15 cellular contexts compared by ENCODE assay signal in the genomic region with DNA sequence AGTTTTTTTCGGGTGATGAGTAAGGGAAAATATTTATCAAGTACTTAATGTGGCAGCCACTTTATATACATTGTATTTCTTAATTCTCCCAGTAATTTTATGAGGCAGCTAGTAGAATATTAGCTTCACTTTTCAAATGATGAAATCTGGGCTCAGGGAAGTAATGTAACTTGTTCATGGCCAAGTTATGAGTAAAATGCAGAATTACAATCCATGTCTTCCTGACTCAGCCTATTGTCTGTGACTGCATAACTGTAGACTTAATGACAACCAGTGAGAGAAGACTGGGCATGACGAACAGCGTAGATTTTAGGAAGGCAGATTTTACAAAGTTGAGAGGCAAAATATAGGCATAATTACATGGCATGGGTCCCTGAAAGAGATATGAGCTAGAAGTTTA.
"Had no signal": no experiment of that assay in that cellular context is flagged by ENCODE, and none has a peak within 500 bp of the region (broad histone marks: within the 10 kb centered on the region; RNA-seq: fewer than 3 reads in every experiment).

No MANE protein-coding gene starts in this region.

- ATAC-seq: gastrocnemius medialis; heart right ventricle; naive thymus-derived CD4-positive, alpha-beta T cell; sciatic nerve had no signal

- H3K27ac ChIP-seq: coronary artery, gastrocnemius medialis, heart right ventricle, ovary, stomach, thoracic aorta had no signal

- H3K9me3 ChIP-seq: gastrocnemius medialis, heart right ventricle, ovary, stomach, thoracic aorta had no signal

- H3K27me3 ChIP-seq: gastrocnemius medialis, heart right ventricle, ovary, stomach had no signal

- H3K4me1 ChIP-seq: gastrocnemius medialis, heart right ventricle, stomach had no signal

- DNase-seq: activated CD4-positive, alpha-beta memory T cell treated with anti-CD3 and anti-CD28 coated beads, Interleukin-2, amount 10 ng/mL, durations not matched to agents 7 days and 5 days; activated CD4-positive, alpha-beta T cell treated with anti-CD3 and anti-CD28 coated beads for 4 hours; activated effector memory CD4-positive, alpha-beta T cell treated with Interleukin-2 at 50 U/mL for 16 hours; activated T-cell treated with anti-CD3 and anti-CD28 coated beads, Interleukin-2, amount 50 U/mL, for 24 hours; amniotic stem cell; gastrocnemius medialis; heart right ventricle; naive thymus-derived CD4-positive, alpha-beta T cell; ovary; stimulated activated CD4-positive, alpha-beta T cell treated with anti-CD3 and anti-CD28 coated beads, Interleukin-1b, Interleukin-23, amount 100 ng/mL, for 48 hours; stomach had no signal

- H3K36me3 ChIP-seq: gastrocnemius medialis, heart right ventricle, ovary, stomach, thoracic aorta had no signal

- H3K4me3 ChIP-seq: coronary artery, gastrocnemius medialis, heart right ventricle, lung, ovary, stomach, thoracic aorta had no signal
